Comparison of ENCODE assay signal across 22 cellular contexts in the genomic region with DNA sequence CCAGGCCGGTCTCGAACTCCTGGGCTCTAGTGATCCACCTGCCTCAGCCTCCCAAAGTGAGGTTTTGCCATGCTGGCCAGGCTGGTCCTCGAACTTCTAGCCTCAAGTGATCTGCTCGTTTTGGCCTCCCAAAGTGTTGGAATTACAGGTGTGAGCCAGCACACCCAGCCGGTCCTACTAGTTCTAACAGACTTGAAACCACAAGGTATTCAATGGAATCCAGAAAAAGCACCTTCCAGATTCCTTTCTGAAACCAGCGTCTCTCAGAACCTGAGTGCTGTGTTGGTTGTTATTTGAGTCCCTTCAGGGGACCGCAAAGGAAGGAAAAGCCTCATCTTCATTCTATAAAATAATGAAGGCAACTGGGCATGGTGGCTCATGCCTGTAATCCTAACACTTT. TPM values are rescaled to one million over a fixed set of nuclear protein-coding genes. Genes with fewer than 3 reads are reported as not detected.
DNase-seq lines count a peak whose midpoint lies in the region; ATAC-seq and TF ChIP-seq lines count a peak whose summit lies in the region.
"Had no signal": no experiment of that assay in that cellular context is flagged by ENCODE, and none has a peak within 500 bp of the region (broad histone marks: within the 10 kb centered on the region; RNA-seq: fewer than 3 reads in every experiment).

No MANE protein-coding gene starts in this region.

- H3K27me3 ChIP-seq in PC-9 (ENCODE audit: insufficient read depth, low read depth) (no peaks in the 10 kb centered on the region), trophoblast cell (ENCODE audit: insufficient read depth, low read length) (no peaks in the 10 kb centered on the region)
- H3K27me3 ChIP-seq: BLaER1 treated with 17β-estradiol and CSF1 and Interleukin-3, amounts not matched to agents 10 nM and 100 nM; MG63 had no signal

- H2AK5ac ChIP-seq in trophoblast cell (ENCODE audit: low read length): no peak overlapping the region

- TF ChIP-seq CTCF in PC-9 (conservative IDR thresholded peaks at IDR 0.05) (no peak), epithelial cell of esophagus (IDR thresholded peaks at IDR 0.05; ENCODE audit: insufficient read depth, low read depth, low read length, missing control alignments) (no peak)

- no peaks in the 10 kb centered on the region for H3K79me2 ChIP-seq in PC-9 (ENCODE audit: low read depth)
- peaks cover 4% of the 10 kb centered on the region for H3K79me2 ChIP-seq in trophoblast cell (ENCODE audit: control insufficient read depth, insufficient read depth, low read length, poor library complexity)

- no peak overlapping the region for H4K12ac ChIP-seq in trophoblast cell (ENCODE audit: low read depth, low read length)

- no TSS peak for BruUV-seq in PC-9 (replicated peaks; lab: Mats Ljungman, UMichigan)

- WGBS in trophoblast cell (ENCODE audit: extremely low coverage, insufficient coverage, insufficient read length): no CpG with 5 or more reads among the region's 7 CpGs

- H3K4me1 ChIP-seq in PC-9 (replicated peaks; ENCODE audit: insufficient read depth): 0 out of 2 replicates have a peak, but pooled peaks cover 4% of the 10 kb centered on the region
- H3K4me1 ChIP-seq in trophoblast cell (ENCODE audit: control insufficient read depth in 1 of 2, insufficient read depth in 2 of 2, low read length in 2 of 2): peaks cover 6 to 10% of the 10 kb centered on the region in 2 experiments

- POLR2A ChIA-PET in PC-9 (lab: Charles Lee; ENCODE audit: unreplicated experiment): no interaction called here

- no peak overlapping the region for H3K18ac ChIP-seq in trophoblast cell (ENCODE audit: low read length)

- H3K4me2 ChIP-seq in PC-9 (no peak overlapping the region), trophoblast cell (ENCODE audit: low read length) (no peak overlapping the region)
- H3K4me2 ChIP-seq: BLaER1 treated with 17β-estradiol and CSF1 and Interleukin-3, amounts not matched to agents 10 nM and 100 nM had no signal

- CTCF ChIA-PET in PC-9 (lab: Charles Lee): no interaction called here

- intact Hi-C loops in PC-9 (cut with micrococcal nuclease; ENCODE audit: unreplicated experiment): no loop called here

- H2BK120ac ChIP-seq in trophoblast cell (ENCODE audit: insufficient read depth, low read length, poor library complexity): no peak overlapping the region

- H3K79me1 ChIP-seq in trophoblast cell (ENCODE audit: low read length): peaks cover 3% of the 10 kb centered on the region

- H3K36me3 ChIP-seq in PC-9 (ENCODE audit: low read depth) (peaks cover 2% of the 10 kb centered on the region; the same call in 1 of the 2 replicates), trophoblast cell (ENCODE audit: control insufficient read depth in 1 of 2, insufficient read depth in 2 of 2, low read length in 2 of 2) (peaks cover 8 to 22% of the 10 kb centered on the region in 2 experiments)

- H3K9me3 ChIP-seq in PC-9 (ENCODE audit: insufficient read depth, low read depth) (no peaks in the 10 kb centered on the region), trophoblast cell (ENCODE audit: insufficient read depth, low read depth, low read length) (no peaks in the 10 kb centered on the region)
- H3K9me3 ChIP-seq: MG63 had no signal

- H2BK5ac ChIP-seq in trophoblast cell (ENCODE audit: low read depth, low read length, poor library complexity): no peak overlapping the region

- H2AFZ ChIP-seq in PC-9 (no peak overlapping the region), trophoblast cell (ENCODE audit: insufficient read depth, low read length, poor library complexity) (no peak overlapping the region)

- H3K14ac ChIP-seq in trophoblast cell (ENCODE audit: low read length): no peak overlapping the region

- no peak overlapping the region for H3K4me3 ChIP-seq in PC-9
- H3K4me3 ChIP-seq in epithelial cell of esophagus (ENCODE audit: low read length): no peak overlapping the region
- no peak overlapping the region for H3K4me3 ChIP-seq in trophoblast cell (ENCODE audit: low read depth, low read length)
- H3K4me3 ChIP-seq: BLaER1 treated with 17β-estradiol and CSF1 and Interleukin-3, amounts not matched to agents 10 nM and 100 nM; MG63 had no signal

- H2BK12ac ChIP-seq in trophoblast cell (ENCODE audit: low read length): no peak overlapping the region

- H3K27ac ChIP-seq in PC-9: no peak overlapping the region
- H3K27ac ChIP-seq in trophoblast cell (ENCODE audit: low read depth, low read length): no peak overlapping the region
- H3K27ac ChIP-seq: BLaER1 treated with 17β-estradiol and CSF1 and Interleukin-3, amounts not matched to agents 10 nM and 100 nM had no signal

- H3K9me2 ChIP-seq in PC-9 (ENCODE audit: insufficient read depth): no peaks in the 10 kb centered on the region

- H4K20me1 ChIP-seq in PC-9 (ENCODE audit: insufficient read depth): peaks cover 6% of the 10 kb centered on the region; the same call in 1 of the 2 replicates

- H3K4ac ChIP-seq in trophoblast cell (ENCODE audit: low read depth, low read length): no peak overlapping the region

- no peak overlapping the region for H4K91ac ChIP-seq in trophoblast cell (ENCODE audit: low read depth, low read length)

- H3K23ac ChIP-seq in trophoblast cell (ENCODE audit: low read length): no peak overlapping the region

- no peak overlapping the region for H4K8ac ChIP-seq in trophoblast cell (ENCODE audit: low read depth, low read length)

- DNase-seq in ELF-1 (ENCODE audit: low read depth, low spot score) (peak; percentile 43), PC-9 (peak; percentile 58 to 72), epithelial cell of esophagus (ENCODE audit: low read depth) (peak; percentile 63), trophoblast cell (peak; percentile 87 to 93), NCI-H2029 treated with DMSO at 0.1 percent for 48 hours (lab: John Stamatoyannopoulos, UW) (no peak)
- no peak for DNase-seq in stimulated activated naive CD8-positive, alpha-beta T cell treated with anti-CD3 and anti-CD28 coated beads, Interleukin-15, Interleukin-2, amounts not matched to agents 100 U/mL and 50 U/mL, for 24 hours
- DNase-seq: Calu3; CD8-positive, alpha-beta T cell; H9; Karpas-422; MG63; NCI-H1092; NCI-H1436 treated with DMSO at 0.1 percent for 48 hours; NCI-H2081; NCI-H446; NCI-H526 treated with DMSO at 0.1 percent for 48 hours; SHP77 treated with DMSO at 0.1 percent for 48 hours had no signal

- H3F3A ChIP-seq in PC-9 (ENCODE audit: insufficient read depth, low read depth): peaks cover 22% of the 10 kb centered on the region

- H3K9ac ChIP-seq in trophoblast cell (ENCODE audit: low read length): no peak overlapping the region
- H3K9ac ChIP-seq: BLaER1 treated with 17β-estradiol and CSF1 and Interleukin-3, amounts not matched to agents 10 nM and 100 nM had no signal

- ATAC-seq in stimulated activated naive CD8-positive, alpha-beta T cell treated with anti-CD3 and anti-CD28 coated beads, Interleukin-15, Interleukin-2, amounts not matched to agents 100 U/mL and 50 U/mL, for 24 hours: no peak
- ATAC-seq in HG02970 (IDR thresholded peaks at IDR 0.05; ENCODE audit: low FRiP score, unreplicated experiment) (no peak), HG03097 (IDR thresholded peaks at IDR 0.05; ENCODE audit: low FRiP score, unreplicated experiment) (no peak)
- ATAC-seq: CD8-positive, alpha-beta T cell had no signal

RNA-seq across cellular contexts. Expression of a gene that starts 10.6 kb away (rescaled TPM):
- total RNA-seq in PC-9 (2021): 2,320 and 2,519 TPM in 2 replicates
- 4,392 and 4,726 TPM in 2 replicates for polyA plus RNA-seq in trophoblast cell (2013)

RNA-seq across cellular contexts. Expression of a gene that starts 25.2 kb away (rescaled TPM):
- total RNA-seq in PC-9 (2021): 0.45 and 0.79 TPM in 2 replicates
- 0.07 and 0.12 TPM in 2 replicates for polyA plus RNA-seq in trophoblast cell (2013)
- total RNA-seq: Calu3, RPMI7951 had no signal

RNA-seq across cellular contexts. Expression of a gene that starts 32.8 kb away (rescaled TPM):
- not detected in 2 replicates for total RNA-seq in PC-9 (2021)
- not detected in 2 replicates for polyA plus RNA-seq in trophoblast cell (2013)
- total RNA-seq: Calu3; CD8-positive, alpha-beta T cell; H9; RPMI7951 had no signal
- polyA plus RNA-seq: IgD-negative memory B cell had no signal

Comparison
In these comparisons a context has a peak if more than half of its experiments do, and no peak if none do; other contexts are left out.
1. DNase-seq: peak in ELF-1 (single experiment), PC-9 (2 of 2), epithelial cell of esophagus (single experiment) and trophoblast cell (2 of 2); none in stimulated activated naive CD8-positive, alpha-beta T cell treated with anti-CD3 and anti-CD28 coated beads, Interleukin-15, Interleukin-2, amounts not matched to agents 100 U/mL and 50 U/mL, for 24 hours (single experiment) and NCI-H2029 treated with DMSO at 0.1 percent for 48 hours (single experiment).